In the genomic region with DNA sequence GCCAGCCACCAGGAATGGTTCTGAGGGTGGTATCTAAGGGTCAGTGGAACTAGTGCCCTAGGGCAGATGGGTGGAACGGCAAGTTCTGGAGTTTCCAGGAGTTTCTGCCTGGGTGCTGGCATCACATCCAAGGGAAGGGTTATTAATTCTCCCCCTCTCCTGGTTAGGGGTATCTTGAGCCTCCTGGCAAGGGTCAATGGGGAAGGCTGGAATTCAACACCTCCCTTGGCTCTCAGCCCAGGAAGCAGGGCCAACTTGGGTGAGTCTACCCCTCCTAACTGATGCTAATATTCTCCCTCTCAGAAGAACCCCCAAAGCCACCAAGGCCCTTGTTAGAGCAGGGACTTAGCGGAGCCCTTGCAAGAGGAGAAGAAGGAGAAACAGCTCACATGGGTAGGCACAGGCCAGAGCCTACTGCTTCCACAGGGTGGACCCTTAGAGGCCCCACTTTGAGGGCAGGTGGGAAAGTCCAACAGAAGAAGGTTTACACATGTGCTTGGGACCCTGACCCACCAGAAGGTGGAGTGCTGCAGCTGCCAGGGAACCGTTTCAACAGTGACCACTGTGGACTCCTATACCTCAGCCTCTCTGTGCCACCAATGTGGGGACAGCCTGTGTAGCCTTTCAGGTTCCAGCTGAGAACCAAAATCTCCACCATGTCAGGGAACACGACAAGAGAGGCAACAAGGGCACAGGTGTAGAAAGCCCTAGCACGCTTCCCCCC, we compare ENCODE assay signal across 8 cellular contexts. TPM values are rescaled to one million over a fixed set of nuclear protein-coding genes. Genes with fewer than 3 reads are reported as not detected.
DNase-seq lines count a peak whose midpoint lies in the region; ATAC-seq, FAIRE-seq and TF ChIP-seq lines count a peak whose summit lies in the region.
"Had no signal": no experiment of that assay in that cellular context is flagged by ENCODE, and none has a peak within 500 bp of the region (broad histone marks: within the 10 kb centered on the region; RNA-seq: fewer than 3 reads in every experiment).

No MANE protein-coding gene starts in this region.

- H3K4me3 ChIP-seq in AG09309 (ENCODE audit: control insufficient read depth, low read depth, low read length) (peak overlapping the region; percentile 64), OCI-LY7 (ENCODE audit: low read depth, low read length, poor library complexity, severe bottlenecking) (peak overlapping the region; percentile 76), keratinocyte (ENCODE audit: control insufficient read depth in 2 of 3, extremely low read depth in 1 of 3, insufficient read depth in 2 of 3, low read depth in 1 of 3, low read length in 3 of 3) (peak overlapping the region in 2 of 3 experiments; percentile 78 to 88)

- no peak overlapping the region for H3K9ac ChIP-seq in keratinocyte (ENCODE audit: control insufficient read depth, extremely low read depth, insufficient read depth, low read length)

- H3K4me2 ChIP-seq in OCI-LY7 (ENCODE audit: low read length) (peak overlapping the region; percentile 82), keratinocyte (ENCODE audit: control insufficient read depth, extremely low read depth, insufficient read depth, low read depth, low read length) (peak overlapping the region; percentile 88)

- H3K27me3 ChIP-seq in keratinocyte (ENCODE audit: control insufficient read depth, extremely low read depth, insufficient read depth, low read length): no peaks in the 10 kb centered on the region
- H3K27me3 ChIP-seq: left lung had no signal

- H3K79me2 ChIP-seq in OCI-LY7 (ENCODE audit: insufficient read depth, low read depth, low read length) (peaks cover 23% of the 10 kb centered on the region; the same call in 1 of the 2 replicates), keratinocyte (ENCODE audit: control insufficient read depth, insufficient read depth, low read length) (peaks cover 57% of the 10 kb centered on the region)

- 0 out of 2 replicates have a peak, but pooled peaks cover 4% of the 10 kb centered on the region for H4K20me1 ChIP-seq in OCI-LY7 (ENCODE audit: insufficient read depth, low read length)
- peaks cover 6% of the 10 kb centered on the region for H4K20me1 ChIP-seq in keratinocyte (ENCODE audit: control insufficient read depth, extremely low read depth, insufficient read depth, low read length)

- dilution Hi-C loops in keratinocyte (cut with MboI; ENCODE audit: extremely low pct_ligation_motif_present, low sequenced_read_pairs): no loop called here

- H3K36me3 ChIP-seq in OCI-LY7 (ENCODE audit: insufficient read depth, low read length): peaks cover 42% of the 10 kb centered on the region
- H3K36me3 ChIP-seq in keratinocyte (ENCODE audit: control insufficient read depth in 2 of 2, extremely low read depth in 1 of 2, insufficient read depth in 2 of 2, low read length in 2 of 2): peaks cover 26 to 30% of the 10 kb centered on the region in 2 experiments

- peaks cover 49% of the 10 kb centered on the region for H3K4me1 ChIP-seq in OCI-LY7 (ENCODE audit: insufficient read depth, low read length, poor library complexity, severe bottlenecking)
- H3K4me1 ChIP-seq in keratinocyte (ENCODE audit: control insufficient read depth, extremely low read depth, insufficient read depth, low read length): peaks cover 35% of the 10 kb centered on the region

- H3K9me2 ChIP-seq in OCI-LY7 (ENCODE audit: insufficient read depth, low read length): no peaks in the 10 kb centered on the region

- no TSS peak for BruUV-seq in OCI-LY7 (replicated peaks; lab: Mats Ljungman, UMichigan)

- DNase-seq in AG09309 (ENCODE audit: low read depth) (no peak), OCI-LY7 (ENCODE audit: low spot score) (no peak), keratinocyte (ENCODE audit: low read depth, low spot score) (no peak), SHP77 (lab: John Stamatoyannopoulos, UW) (no peak)
- no peak for DNase-seq in stimulated activated CD4-positive, alpha-beta T cell treated with anti-CD3 and anti-CD28 coated beads, Interleukin-1b, Interleukin-23, amount 100 ng/mL, for 48 hours
- DNase-seq: NCI-H2081 treated with DMSO at 0.1 percent for 48 hours had no signal

- intact Hi-C loops in OCI-LY7 (cut with micrococcal nuclease; ENCODE audit: unreplicated experiment): no loop called here

- H2AFZ ChIP-seq in OCI-LY7 (ENCODE audit: low read length) (no peak overlapping the region), keratinocyte (ENCODE audit: control insufficient read depth, low read length) (no peak overlapping the region)

- CTCF ChIA-PET in OCI-LY7 (lab: Charles Lee; ENCODE audit: unreplicated experiment): no interaction called here

- POLR2A ChIA-PET in OCI-LY7 (lab: Charles Lee): interaction anchor here (0.6 kb wide), 1 partner anchor 1128 kb away, joined by 4 read pairs; no protein-coding TSS in a partner anchor

- H3K9me3 ChIP-seq in OCI-LY7 (ENCODE audit: low read length) (no peaks in the 10 kb centered on the region), keratinocyte (ENCODE audit: control insufficient read depth, low read depth, low read length) (no peaks in the 10 kb centered on the region)
- H3K9me3 ChIP-seq: left lung had no signal

- H3K27ac ChIP-seq in OCI-LY7 (ENCODE audit: low read depth, low read length, poor library complexity, severe bottlenecking) (no peak overlapping the region), keratinocyte (ENCODE audit: control insufficient read depth, insufficient read depth, low read length) (no peak overlapping the region)

- ATAC-seq in HG03097 (IDR thresholded peaks at IDR 0.05; ENCODE audit: low FRiP score, unreplicated experiment): no peak

- TF ChIP-seq CTCF in AG09309 (IDR thresholded peaks at IDR 0.05; ENCODE audit: control insufficient read depth, insufficient read depth, low read depth, low read length, missing control alignments) (no peak), OCI-LY7 (conservative IDR thresholded peaks at IDR 0.05; ENCODE audit: low read length) (peak; percentile 34), keratinocyte (optimal IDR thresholded peaks at IDR 0.05 in 1 of 3, IDR thresholded peaks at IDR 0.05 in 1 of 3, conservative IDR thresholded peaks at IDR 0.05 in 1 of 3; ENCODE audit: extremely low read depth in 1 of 3, insufficient read depth in 2 of 3, low read length in 3 of 3) (no peak)

- no peak for FAIRE-seq in keratinocyte (lab: Jason Lieb, UNC)

- H3K9me1 ChIP-seq in keratinocyte (ENCODE audit: control insufficient read depth, extremely low read depth, insufficient read depth, low read length): peaks cover 2% of the 10 kb centered on the region

RNA-seq across cellular contexts. Expression of a gene that starts 3.3 kb away (rescaled TPM):
- total RNA-seq in OCI-LY7 (2014; rRNA removed; shearing (Covaris generic)): 14.5 and 18.9 TPM in 2 replicates
- 16.2 and 17.1 TPM in 2 replicates for total RNA-seq in OCI-LY7 (2022)
- polyA plus RNA-seq in keratinocyte: 22.4 to 43.8 TPM (median 31.6 TPM) in 3 replicates
- polyA plus RNA-seq in keratinocyte (2011; ENCODE audit: low read depth): 5.2 TPM
- polyA plus RNA-seq in keratinocyte (2011; cell fraction: cytosol; rRNA removed): 14.3 and 28.3 TPM in 2 replicates
- polyA plus RNA-seq in keratinocyte (2011; cell fraction: nucleus; rRNA removed): 46.7 and 62.8 TPM in 2 replicates
- polyA plus RNA-seq in keratinocyte (2012; ENCODE audit: low replicate concordance): 31.4 and 35.0 TPM in 2 replicates
- 25.1 to 46.2 TPM (median 43.2 TPM) in 3 replicates for polyA minus RNA-seq in keratinocyte
- polyA minus RNA-seq in keratinocyte (2011; cell fraction: cytosol; rRNA and poly(A)+ RNA removed): 50.3 TPM
- polyA minus RNA-seq in keratinocyte (2011; cell fraction: nucleus; rRNA and poly(A)+ RNA removed): 46.2 and 47.4 TPM in 2 replicates

RNA-seq across cellular contexts. Expression of a gene that starts 5.3 kb away (rescaled TPM):
- total RNA-seq in OCI-LY7 (2014; rRNA removed; shearing (Covaris generic)): 16.2 and 28.0 TPM in 2 replicates
- total RNA-seq in OCI-LY7 (2022): 17.8 and 18.7 TPM in 2 replicates
- polyA plus RNA-seq in keratinocyte: 12.3 to 19.9 TPM (median 17.6 TPM) in 3 replicates
- polyA plus RNA-seq in keratinocyte (2011; ENCODE audit: low read depth): 1.2 TPM
- 9.7 and 15.3 TPM in 2 replicates for polyA plus RNA-seq in keratinocyte (2011; cell fraction: cytosol; rRNA removed)
- 28.8 and 29.5 TPM in 2 replicates for polyA plus RNA-seq in keratinocyte (2011; cell fraction: nucleus; rRNA removed)
- polyA plus RNA-seq in keratinocyte (2012; ENCODE audit: low replicate concordance): 8.5 and 17.4 TPM in 2 replicates
- 13.1 to 28.8 TPM (median 13.5 TPM) in 3 replicates for polyA minus RNA-seq in keratinocyte
- 12.7 TPM for polyA minus RNA-seq in keratinocyte (2011; cell fraction: cytosol; rRNA and poly(A)+ RNA removed)
- 10.0 and 13.3 TPM in 2 replicates for polyA minus RNA-seq in keratinocyte (2011; cell fraction: nucleus; rRNA and poly(A)+ RNA removed)

RNA-seq across cellular contexts. Expression of a gene that starts 5.4 kb away (rescaled TPM):
- total RNA-seq in OCI-LY7 (2014; rRNA removed; shearing (Covaris generic)): 38.6 and 52.5 TPM in 2 replicates
- total RNA-seq in OCI-LY7 (2022): 27.9 and 36.0 TPM in 2 replicates
- 20.6 to 30.1 TPM (median 23.3 TPM) in 3 replicates for polyA plus RNA-seq in keratinocyte
- 5.1 TPM for polyA plus RNA-seq in keratinocyte (2011; ENCODE audit: low read depth)
- 16.0 and 16.8 TPM in 2 replicates for polyA plus RNA-seq in keratinocyte (2011; cell fraction: cytosol; rRNA removed)
- polyA plus RNA-seq in keratinocyte (2011; cell fraction: nucleus; rRNA removed): 29.4 and 32.2 TPM in 2 replicates
- polyA plus RNA-seq in keratinocyte (2012; ENCODE audit: low replicate concordance): 13.9 and 15.4 TPM in 2 replicates
- 23.5 to 27.6 TPM (median 27.2 TPM) in 3 replicates for polyA minus RNA-seq in keratinocyte
- 14.0 TPM for polyA minus RNA-seq in keratinocyte (2011; cell fraction: cytosol; rRNA and poly(A)+ RNA removed)
- polyA minus RNA-seq in keratinocyte (2011; cell fraction: nucleus; rRNA and poly(A)+ RNA removed): 8.4 and 10.2 TPM in 2 replicates

RNA-seq across cellular contexts. Expression of a gene that starts 10.5 kb away (rescaled TPM):
- total RNA-seq in OCI-LY7 (2014; rRNA removed; shearing (Covaris generic)): 1.7 and 1.8 TPM in 2 replicates
- 2.8 and 3.0 TPM in 2 replicates for total RNA-seq in OCI-LY7 (2022)
- 0.10 to 0.21 TPM (median 0.15 TPM) in 3 replicates for polyA plus RNA-seq in keratinocyte
- polyA plus RNA-seq in keratinocyte (2011; ENCODE audit: low read depth): not detected
- 0.05 and 0.19 TPM in 2 replicates for polyA plus RNA-seq in keratinocyte (2011; cell fraction: cytosol; rRNA removed)
- 0.40 and 0.41 TPM in 2 replicates for polyA plus RNA-seq in keratinocyte (2011; cell fraction: nucleus; rRNA removed)
- 0.16 and 0.48 TPM in 2 replicates for polyA plus RNA-seq in keratinocyte (2012; ENCODE audit: low replicate concordance)
- polyA minus RNA-seq in keratinocyte: not detected in 3 replicates
- polyA minus RNA-seq in keratinocyte (2011; cell fraction: cytosol; rRNA and poly(A)+ RNA removed): not detected
- not detected in 2 replicates for polyA minus RNA-seq in keratinocyte (2011; cell fraction: nucleus; rRNA and poly(A)+ RNA removed)

RNA-seq across cellular contexts. Expression of a gene that starts 15.4 kb away (rescaled TPM):
- total RNA-seq in OCI-LY7 (2014; rRNA removed; shearing (Covaris generic)): 35.8 and 36.0 TPM in 2 replicates
- 33.0 and 33.9 TPM in 2 replicates for total RNA-seq in OCI-LY7 (2022)
- polyA plus RNA-seq in keratinocyte: 28.5 to 42.5 TPM (median 30.7 TPM) in 3 replicates
- 17.7 TPM for polyA plus RNA-seq in keratinocyte (2011; ENCODE audit: low read depth)
- polyA plus RNA-seq in keratinocyte (2011; cell fraction: cytosol; rRNA removed): 22.6 and 33.6 TPM in 2 replicates
- 38.7 and 45.7 TPM in 2 replicates for polyA plus RNA-seq in keratinocyte (2011; cell fraction: nucleus; rRNA removed)
- 24.4 and 28.4 TPM in 2 replicates for polyA plus RNA-seq in keratinocyte (2012; ENCODE audit: low replicate concordance)
- 9.5 to 13.8 TPM (median 10.2 TPM) in 3 replicates for polyA minus RNA-seq in keratinocyte
- 20.3 TPM for polyA minus RNA-seq in keratinocyte (2011; cell fraction: cytosol; rRNA and poly(A)+ RNA removed)
- polyA minus RNA-seq in keratinocyte (2011; cell fraction: nucleus; rRNA and poly(A)+ RNA removed): 13.5 and 16.1 TPM in 2 replicates
